ENCODE assay signal across 30 cellular contexts in genomic region chr1:53690411-53690810, GRCh38. TPM values are rescaled to one million over a fixed set of nuclear protein-coding genes. Genes with fewer than 3 reads are reported as not detected.
"Had no signal": no experiment of that assay in that cellular context is flagged by ENCODE, and none has a peak within 500 bp of the region (broad histone marks: within the 10 kb centered on the region; RNA-seq: fewer than 3 reads in every experiment).

No MANE protein-coding gene starts in this region.

- H3K27ac Mint-ChIP-seq: naive thymus-derived CD4-positive, alpha-beta T cell; natural killer cell treated with Interleukin-12 subunit alpha and Interleukin-12 subunit beta and Interleukin-15 and Interleukin-18, amount 100 ng/mL, for 72 hours; nephron progenitor cell; progenitor cell of endocrine pancreas; stimulated activated effector memory CD8-positive, alpha-beta T cell treated with anti-CD3 and anti-CD28 coated beads, Interleukin-12 subunit alpha, Interleukin-12 subunit beta, amount 100 ng/mL, for 72 hours; stimulated activated naive B cell treated with anti-CD40 and anti-IgM and Interleukin-4, amounts not matched to agents 10 μg/mL and 1 μg/mL and 100 μg/mL, for 72 hours; stimulated activated naive CD8-positive, alpha-beta T cell treated with anti-CD3 and anti-CD28 coated beads, Interleukin-15, Interleukin-2, amounts not matched to agents 100 ng/mL and 50 ng/mL, for 24 hours had no signal

- H3K9ac ChIP-seq: parathyroid adenoma had no signal

- ATAC-seq: naive thymus-derived CD4-positive, alpha-beta T cell; natural killer cell treated with Interleukin-12 subunit alpha and Interleukin-12 subunit beta and Interleukin-15 and Interleukin-18, amount 100 ng/mL, for 72 hours; psoas muscle; right cardiac atrium; right lobe of liver; stimulated activated effector memory CD8-positive, alpha-beta T cell treated with anti-CD3 and anti-CD28 coated beads, Interleukin-12 subunit alpha, Interleukin-12 subunit beta, amount 100 ng/mL, for 72 hours; stimulated activated naive B cell treated with anti-CD40 and anti-IgM and Interleukin-4, amounts not matched to agents 10 μg/mL and 1 μg/mL and 100 μg/mL, for 72 hours had no signal

- H3K27me3 ChIP-seq: ovary, right lobe of liver, thyroid gland, upper lobe of left lung, vagina had no signal

- H3K4me3 Mint-ChIP-seq: naive thymus-derived CD4-positive, alpha-beta T cell; natural killer cell treated with Interleukin-12 subunit alpha and Interleukin-12 subunit beta and Interleukin-15 and Interleukin-18, amount 100 ng/mL, for 72 hours; nephron progenitor cell; neural crest cell; stimulated activated effector memory CD8-positive, alpha-beta T cell treated with anti-CD3 and anti-CD28 coated beads, Interleukin-12 subunit alpha, Interleukin-12 subunit beta, amount 100 ng/mL, for 72 hours; stimulated activated naive B cell treated with anti-CD40 and anti-IgM and Interleukin-4, amounts not matched to agents 10 μg/mL and 1 μg/mL and 100 μg/mL, for 72 hours; stimulated activated naive CD8-positive, alpha-beta T cell treated with anti-CD3 and anti-CD28 coated beads, Interleukin-15, Interleukin-2, amounts not matched to agents 100 ng/mL and 50 ng/mL, for 24 hours had no signal

- H3K36me3 Mint-ChIP-seq: naive thymus-derived CD4-positive, alpha-beta T cell; natural killer cell treated with Interleukin-12 subunit alpha and Interleukin-12 subunit beta and Interleukin-15 and Interleukin-18, amount 100 ng/mL, for 72 hours; stimulated activated effector memory CD8-positive, alpha-beta T cell treated with anti-CD3 and anti-CD28 coated beads, Interleukin-12 subunit alpha, Interleukin-12 subunit beta, amount 100 ng/mL, for 72 hours; stimulated activated naive B cell treated with anti-CD40 and anti-IgM and Interleukin-4, amounts not matched to agents 10 μg/mL and 1 μg/mL and 100 μg/mL, for 72 hours had no signal

- H3K4me3 ChIP-seq: ovary, psoas muscle, right lobe of liver, sigmoid colon, stomach, thoracic aorta, thyroid gland, tibial nerve, upper lobe of left lung, vagina had no signal

- H2AFZ ChIP-seq: parathyroid adenoma had no signal

- H3K79me2 ChIP-seq: parathyroid adenoma had no signal

- H3K9me3 Mint-ChIP-seq: naive thymus-derived CD4-positive, alpha-beta T cell; natural killer cell treated with Interleukin-12 subunit alpha and Interleukin-12 subunit beta and Interleukin-15 and Interleukin-18, amount 100 ng/mL, for 72 hours; nephron progenitor cell; neural crest cell; stimulated activated effector memory CD8-positive, alpha-beta T cell treated with anti-CD3 and anti-CD28 coated beads, Interleukin-12 subunit alpha, Interleukin-12 subunit beta, amount 100 ng/mL, for 72 hours; stimulated activated naive B cell treated with anti-CD40 and anti-IgM and Interleukin-4, amounts not matched to agents 10 μg/mL and 1 μg/mL and 100 μg/mL, for 72 hours; stimulated activated naive CD8-positive, alpha-beta T cell treated with anti-CD3 and anti-CD28 coated beads, Interleukin-15, Interleukin-2, amounts not matched to agents 100 ng/mL and 50 ng/mL, for 24 hours had no signal

- DNase-seq: naive thymus-derived CD4-positive, alpha-beta T cell; nephron progenitor cell; occipital lobe; ovary; psoas muscle; right cardiac atrium; right lobe of liver; sigmoid colon; small intestine; stimulated activated CD4-positive, alpha-beta T cell treated with anti-CD3 and anti-CD28 coated beads, Interleukin-15, amount 100 ng/mL, for 24 hours; stimulated activated CD4-positive, alpha-beta T cell treated with anti-CD3 and anti-CD28 coated beads, Interleukin-2, amount 100 ng/mL, for 24 hours; stimulated activated CD4-positive, alpha-beta T cell treated with anti-CD3 and anti-CD28 coated beads, Interleukin-2, amount 100 ng/mL, for 48 hours; stimulated activated CD4-positive, alpha-beta T cell treated with anti-CD3 and anti-CD28 coated beads, Interleukin-4, amount 100 ng/mL, for 24 hours; stimulated activated naive B cell treated with anti-CD40 and anti-IgM and Interleukin-4, amounts not matched to agents 10 μg/mL and 1 μg/mL and 100 μg/mL, for 72 hours; stimulated activated naive CD4-positive, alpha-beta T cell treated with Interleukin-2 at 50 U/mL for 16 hours; stomach; thyroid gland; trophoblast cell; upper lobe of left lung had no signal

- H3K27ac ChIP-seq: ovary, parathyroid adenoma, psoas muscle, right lobe of liver, sigmoid colon, stomach, thoracic aorta, thyroid gland, tibial nerve, upper lobe of left lung, vagina had no signal

- H3K4me1 ChIP-seq: parathyroid adenoma, psoas muscle, right lobe of liver, sigmoid colon, thyroid gland, tibial nerve, vagina had no signal

- H3K36me3 ChIP-seq: ovary, right lobe of liver, sigmoid colon, stomach, thoracic aorta, thyroid gland, tibial nerve, upper lobe of left lung, vagina had no signal

- H3K4me1 Mint-ChIP-seq: naive thymus-derived CD4-positive, alpha-beta T cell; stimulated activated effector memory CD8-positive, alpha-beta T cell treated with anti-CD3 and anti-CD28 coated beads, Interleukin-12 subunit alpha, Interleukin-12 subunit beta, amount 100 ng/mL, for 72 hours; stimulated activated naive B cell treated with anti-CD40 and anti-IgM and Interleukin-4, amounts not matched to agents 10 μg/mL and 1 μg/mL and 100 μg/mL, for 72 hours had no signal

- H3K9me3 ChIP-seq: ovary, psoas muscle, right lobe of liver, sigmoid colon, stomach, thoracic aorta, thyroid gland, tibial nerve, upper lobe of left lung, vagina had no signal

RNA-seq across cellular contexts. Expression of gene GLIS1, which starts 48.6 kb away (rescaled TPM):
- total RNA-seq: naive thymus-derived CD4-positive, alpha-beta T cell; natural killer cell treated with Interleukin-12 subunit alpha and Interleukin-12 subunit beta and Interleukin-15 and Interleukin-18, amount 100 ng/mL, for 72 hours; neural crest cell; occipital lobe; progenitor cell of endocrine pancreas; right lobe of liver; skeletal muscle tissue; temporal lobe had no signal
- polyA plus RNA-seq: naive thymus-derived CD4-positive, alpha-beta T cell had no signal
